In genomic region chr7:75646551-75647102, GRCh38 we compare ENCODE assay signal across 16 cellular contexts.
"Had no signal": no experiment of that assay in that cellular context is flagged by ENCODE, and none has a peak within 500 bp of the region (broad histone marks: within the 10 kb centered on the region; RNA-seq: fewer than 3 reads in every experiment).

No MANE protein-coding gene starts in this region.

- H3K27ac Mint-ChIP-seq: activated naive CD4-positive, alpha-beta T cell treated with anti-CD3 and anti-CD28 coated beads for 36 hours; activated naive CD8-positive, alpha-beta T cell treated with anti-CD3 and anti-CD28 coated beads, Interleukin-2, amount 50 U/mL, for 24 hours; activated T-helper 2 cell treated with anti-CD3 and anti-CD28 coated beads, Interferon-gamma antibody, Interleukin-2, Interleukin-4, amounts not matched to agents 10 μg/mL and 5 μg/mL and 100 μg/mL, durations not matched to agents 14 hours and 24 hours and 36 hours; dendritic cell treated with granulocyte-macrophage colony-stimulating factor and Interleukin-4, amounts not matched to agents 40 ng/mL and 50 ng/mL, for 4 days; immature natural killer cell; stimulated activated memory B cell treated with anti-CD40 and anti-IgM and Interleukin-4, amounts not matched to agents 10 μg/mL and 1 μg/mL and 100 μg/mL, for 72 hours had no signal

- H3K9me3 ChIP-seq: lower lobe of right lung, pancreas had no signal

- H3K36me3 ChIP-seq: lower lobe of right lung, pancreas had no signal

- H3K27me3 Mint-ChIP-seq: activated naive CD8-positive, alpha-beta T cell treated with anti-CD3 and anti-CD28 coated beads, Interleukin-2, amount 50 U/mL, for 24 hours; dendritic cell treated with granulocyte-macrophage colony-stimulating factor and Interleukin-4, amounts not matched to agents 40 ng/mL and 50 ng/mL, for 4 days; naive B cell had no signal

- H3K4me3 Mint-ChIP-seq: activated naive CD4-positive, alpha-beta T cell treated with anti-CD3 and anti-CD28 coated beads for 36 hours; activated naive CD8-positive, alpha-beta T cell treated with anti-CD3 and anti-CD28 coated beads, Interleukin-2, amount 50 U/mL, for 24 hours; dendritic cell treated with granulocyte-macrophage colony-stimulating factor and Interleukin-4, amounts not matched to agents 40 ng/mL and 50 ng/mL, for 4 days; immature natural killer cell; naive B cell; stimulated activated memory B cell treated with anti-CD40 and anti-IgM and Interleukin-4, amounts not matched to agents 10 μg/mL and 1 μg/mL and 100 μg/mL, for 72 hours had no signal

- H3K9me3 Mint-ChIP-seq: activated naive CD4-positive, alpha-beta T cell treated with anti-CD3 and anti-CD28 coated beads for 36 hours; activated naive CD8-positive, alpha-beta T cell treated with anti-CD3 and anti-CD28 coated beads, Interleukin-2, amount 50 U/mL, for 24 hours; activated T-helper 2 cell treated with anti-CD3 and anti-CD28 coated beads, Interferon-gamma antibody, Interleukin-2, Interleukin-4, amounts not matched to agents 10 μg/mL and 5 μg/mL and 100 μg/mL, durations not matched to agents 14 hours and 24 hours and 36 hours; immature natural killer cell had no signal

- DNase-seq: activated CD4-positive, alpha-beta T cell treated with anti-CD3 and anti-CD28 coated beads for 1 hour; activated CD4-positive, alpha-beta T cell treated with anti-CD3 and anti-CD28 coated beads, Interleukin-2, amount 50 U/mL, for 4 hours; activated naive CD4-positive, alpha-beta T cell treated with anti-CD3 and anti-CD28 coated beads for 36 hours; activated naive CD8-positive, alpha-beta T cell treated with anti-CD3 and anti-CD28 coated beads, Interleukin-2, amount 50 U/mL, for 24 hours; aorta; effector memory CD4-positive, alpha-beta T cell; foreskin keratinocyte; immature natural killer cell; lower lobe of right lung; naive B cell; pancreas; T1000 had no signal

- H3K27ac ChIP-seq: foreskin keratinocyte, lower lobe of right lung, pancreas, tibial nerve had no signal

- H3K4me3 ChIP-seq: lower lobe of right lung, pancreas, tibial nerve had no signal

- H3K4me1 ChIP-seq: foreskin keratinocyte, pancreas had no signal

- ATAC-seq: activated naive CD8-positive, alpha-beta T cell treated with anti-CD3 and anti-CD28 coated beads, Interleukin-2, amount 50 U/mL, for 24 hours; foreskin keratinocyte; lower lobe of right lung; pancreas; stimulated activated memory B cell treated with anti-CD40 and anti-IgM and Interleukin-4, amounts not matched to agents 10 μg/mL and 1 μg/mL and 100 μg/mL, for 72 hours had no signal

- H3K4me1 Mint-ChIP-seq: activated naive CD8-positive, alpha-beta T cell treated with anti-CD3 and anti-CD28 coated beads, Interleukin-2, amount 50 U/mL, for 24 hours had no signal

- H3K27me3 ChIP-seq: foreskin keratinocyte, pancreas, tibial nerve had no signal
